8 cellular contexts compared by ENCODE assay signal in the genomic region with DNA sequence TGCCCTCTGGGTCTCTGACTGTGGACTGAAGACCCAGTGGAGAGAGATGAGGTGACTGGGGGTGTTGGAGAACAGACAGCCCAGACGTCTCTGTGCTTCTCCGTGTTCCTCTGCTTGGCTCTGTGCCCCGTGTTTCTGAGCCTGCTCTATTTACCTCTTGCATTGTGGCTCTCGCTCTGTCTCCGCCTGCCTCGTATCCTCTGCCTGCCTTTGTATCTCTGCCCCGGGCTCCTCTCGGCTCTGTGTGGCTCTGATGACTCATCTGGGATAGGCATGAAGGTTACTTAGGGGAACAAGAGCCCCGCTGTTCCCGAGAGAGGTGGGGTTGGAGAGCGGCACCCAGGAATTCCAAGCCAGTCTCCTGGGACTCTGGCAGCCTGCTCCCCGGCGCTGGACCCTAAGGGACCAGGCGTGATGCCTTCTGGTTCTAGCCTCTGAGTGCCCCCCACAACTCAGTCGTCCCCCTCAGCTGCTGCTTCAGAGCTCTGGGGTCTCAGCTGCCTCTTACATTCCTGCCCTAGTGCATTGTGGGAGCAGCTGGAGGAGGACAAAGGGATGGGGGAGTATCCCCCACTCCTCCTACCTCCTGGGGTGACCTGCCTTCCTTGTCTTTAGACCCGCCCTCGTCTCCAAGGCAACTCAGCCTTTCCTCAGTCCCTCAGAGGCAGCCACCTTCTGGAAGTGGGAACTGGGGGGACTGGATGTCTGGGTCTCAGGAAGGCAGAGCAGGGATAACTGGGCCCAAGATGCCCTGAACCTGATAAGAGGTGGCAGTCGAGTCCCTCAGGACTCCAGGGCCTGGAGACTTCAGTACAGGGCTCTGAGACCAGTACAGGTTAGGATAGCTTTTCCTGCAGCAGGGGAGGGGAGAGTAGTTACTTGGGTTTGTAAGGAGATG. TPM values are rescaled to one million over a fixed set of nuclear protein-coding genes. Genes with fewer than 3 reads are reported as not detected.
DNase-seq lines count a peak whose midpoint lies in the region; ATAC-seq, FAIRE-seq and TF ChIP-seq lines count a peak whose summit lies in the region.

No MANE protein-coding gene starts in this region.

- peak in 1 of 2 experiments; percentile 32; a peak in 1 of 4 replicates for TF ChIP-seq EP300 in SK-N-SH (IDR thresholded peaks at IDR 0.05; ENCODE audit: borderline replicate concordance in 1 of 2, low read depth in 1 of 2, low read length in 1 of 2)

- H3K9me2 ChIP-seq in SK-N-SH = no peaks in the 10 kb centered on the region

- no peaks in the 10 kb centered on the region for H3K9me3 ChIP-seq in SK-N-SH

- peak overlapping the region; percentile 73 for H3K4me3 Mint-ChIP-seq in stimulated activated effector memory CD8-positive, alpha-beta T cell treated with anti-CD3 and anti-CD28 coated beads, Interleukin-12 subunit alpha, Interleukin-12 subunit beta, amount 100 ng/mL, for 72 hours

- no peaks in the 10 kb centered on the region for H3K36me3 Mint-ChIP-seq in stimulated activated effector memory CD8-positive, alpha-beta T cell treated with anti-CD3 and anti-CD28 coated beads, Interleukin-12 subunit alpha, Interleukin-12 subunit beta, amount 100 ng/mL, for 72 hours

- peak overlapping the region; percentile 99 for H3K4me2 ChIP-seq in SK-N-SH

- H3K4me3 ChIP-seq in SK-N-SH (ENCODE audit: low read depth in 2 of 2, low read length in 1 of 2) (peak overlapping the region; percentile 62 to 69), coronary artery (peak overlapping the region; percentile 94)

- DNase-seq in HTR-8/SVneo (ENCODE audit: insufficient read length, low spot score) (peak; percentile 93), SK-N-SH (peak; percentile 65), coronary artery (ENCODE audit: low spot score) (no peak), left lobe of liver (ENCODE audit: low spot score) (peak; percentile 52)
- no peak for DNase-seq in stimulated activated effector memory CD8-positive, alpha-beta T cell treated with anti-CD3 and anti-CD28 coated beads, Interleukin-12 subunit alpha, Interleukin-12 subunit beta, amount 100 ng/mL, for 72 hours (ENCODE audit: low spot score in 2 of 2)
- no peak for DNase-seq in effector CD8-positive, alpha-beta T cell (lab: John Stamatoyannopoulos, UW)

- H3K36me3 ChIP-seq in SK-N-SH (replicated peaks in 1 of 2; ENCODE audit: control insufficient read depth in 1 of 2, insufficient read depth in 2 of 2, low read length in 1 of 2) = peaks cover 0 to 14% of the 10 kb centered on the region in 2 experiments

- no peak overlapping the region for H3K27ac Mint-ChIP-seq in stimulated activated effector memory CD8-positive, alpha-beta T cell treated with anti-CD3 and anti-CD28 coated beads, Interleukin-12 subunit alpha, Interleukin-12 subunit beta, amount 100 ng/mL, for 72 hours

- no peaks in the 10 kb centered on the region for H3K27me3 ChIP-seq in SK-N-SH (ENCODE audit: insufficient read depth)

- H3K9ac ChIP-seq in SK-N-SH = peak overlapping the region; percentile 71

- no peaks in the 10 kb centered on the region for H3K9me3 Mint-ChIP-seq in stimulated activated effector memory CD8-positive, alpha-beta T cell treated with anti-CD3 and anti-CD28 coated beads, Interleukin-12 subunit alpha, Interleukin-12 subunit beta, amount 100 ng/mL, for 72 hours

- peaks cover 20 to 33% of the 10 kb centered on the region in 2 experiments; a peak in 3 of 4 replicates for H3K4me1 ChIP-seq in SK-N-SH (ENCODE audit: control insufficient read depth in 1 of 2, insufficient read depth in 2 of 2, low read depth in 1 of 2, low read length in 1 of 2)

- peaks cover 61% of the 10 kb centered on the region for H3K79me2 ChIP-seq in SK-N-SH (ENCODE audit: insufficient read depth)

- peaks cover 31% of the 10 kb centered on the region for H3K4me1 Mint-ChIP-seq in stimulated activated effector memory CD8-positive, alpha-beta T cell treated with anti-CD3 and anti-CD28 coated beads, Interleukin-12 subunit alpha, Interleukin-12 subunit beta, amount 100 ng/mL, for 72 hours

- ATAC-seq in left lobe of liver (peak; percentile 43), HG02938 (IDR thresholded peaks at IDR 0.05; ENCODE audit: unreplicated experiment) (no peak)
- ATAC-seq in stimulated activated effector memory CD8-positive, alpha-beta T cell treated with anti-CD3 and anti-CD28 coated beads, Interleukin-12 subunit alpha, Interleukin-12 subunit beta, amount 100 ng/mL, for 72 hours = no peak

- H4K20me1 ChIP-seq in SK-N-SH (ENCODE audit: insufficient read depth) = no peaks in the 10 kb centered on the region

- CTCF ChIA-PET in SK-N-SH (lab: Yijun Ruan, JAX) = interaction anchor here (0.9 to 1.8 kb wide), 3 partner anchors 8 to 59 kb away, joined by 3 to 5 read pairs (median 5); no protein-coding TSS in a partner anchor

- H3K27ac ChIP-seq in C4-2B (peak overlapping the region; percentile 94), SK-N-SH (ENCODE audit: low read depth in 2 of 2, low read length in 1 of 2) (peak overlapping the region; percentile 60 to 83), coronary artery (peak overlapping the region; percentile 91 to 93)

- WGBS in SK-N-SH (ENCODE audit: low lambda C conversion rate) = 22% methylated on average over 17 of the region's 18 CpGs

- POLR2A ChIA-PET in SK-N-SH (lab: Yijun Ruan, JAX) = no interaction called here

- FAIRE-seq in HTR-8/SVneo (lab: Jason Lieb, UNC) = peak; percentile 48

- TF ChIP-seq RAD21 in SK-N-SH (IDR thresholded peaks at IDR 0.05; ENCODE audit: low read length) = no peak

- TF ChIP-seq CTCF in C4-2B (conservative IDR thresholded peaks at IDR 0.05) = no peak
- TF ChIP-seq CTCF in SK-N-SH (IDR thresholded peaks at IDR 0.05) = no peak
- no peak for TF ChIP-seq CTCF in coronary artery (IDR thresholded peaks at IDR 0.05)

- H3F3A ChIP-seq in SK-N-SH (replicated peaks; ENCODE audit: insufficient read depth) = peaks cover 16% of the 10 kb centered on the region

- peak overlapping the region; percentile 63; the same call in 1 of the 2 replicates for H2AFZ ChIP-seq in SK-N-SH (ENCODE audit: low read depth)

TF ChIP-seq in SK-N-SH, 30 proteins besides CTCF, POLR2A, EP300 and RAD21 (continues in another document):
- TF ChIP-seq, protein P1, sequence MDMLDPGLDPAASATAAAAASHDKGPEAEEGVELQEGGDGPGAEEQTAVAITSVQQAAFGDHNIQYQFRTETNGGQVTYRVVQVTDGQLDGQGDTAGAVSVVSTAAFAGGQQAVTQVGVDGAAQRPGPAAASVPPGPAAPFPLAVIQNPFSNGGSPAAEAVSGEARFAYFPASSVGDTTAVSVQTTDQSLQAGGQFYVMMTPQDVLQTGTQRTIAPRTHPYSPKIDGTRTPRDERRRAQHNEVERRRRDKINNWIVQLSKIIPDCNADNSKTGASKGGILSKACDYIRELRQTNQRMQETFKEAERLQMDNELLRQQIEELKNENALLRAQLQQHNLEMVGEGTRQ (IDR thresholded peaks at IDR 0.05; ENCODE audit: borderline replicate concordance, low read depth, low read length) = no peak
- TF ChIP-seq RFX5 (IDR thresholded peaks at IDR 0.05; ENCODE audit: low read length) (no peak), GATA2 (CRISPR knock-in tag; IDR thresholded peaks at IDR 0.05) (no peak), ELF1 (IDR thresholded peaks at IDR 0.05) (no peak), MEF2A (IDR thresholded peaks at IDR 0.05; ENCODE audit: borderline replicate concordance, low read depth) (no peak), YY1 (IDR thresholded peaks at IDR 0.05; ENCODE audit: low read depth) (peak; percentile 20; the same call in 1 of the 2 replicates), FOXJ3 (CRISPR knock-in tag; IDR thresholded peaks at IDR 0.05) (no peak), NFIC (IDR thresholded peaks at IDR 0.05; ENCODE audit: borderline replicate concordance) (peak; percentile 77), FOXM1 (IDR thresholded peaks at IDR 0.05; ENCODE audit: low read depth) (no peak), SMC3 (IDR thresholded peaks at IDR 0.05; ENCODE audit: low read depth, low read length) (no peak), RXRA (IDR thresholded peaks at IDR 0.05; ENCODE audit: borderline replicate concordance, low read depth) (no peak; the same call in 1 of the 2 replicates), GABPA (IDR thresholded peaks at IDR 0.05; ENCODE audit: low read depth) (no peak), CHD2 (IDR thresholded peaks at IDR 0.05; ENCODE audit: low read length, partially characterized antibody) (no peak)
- TF ChIP-seq, protein P2, sequence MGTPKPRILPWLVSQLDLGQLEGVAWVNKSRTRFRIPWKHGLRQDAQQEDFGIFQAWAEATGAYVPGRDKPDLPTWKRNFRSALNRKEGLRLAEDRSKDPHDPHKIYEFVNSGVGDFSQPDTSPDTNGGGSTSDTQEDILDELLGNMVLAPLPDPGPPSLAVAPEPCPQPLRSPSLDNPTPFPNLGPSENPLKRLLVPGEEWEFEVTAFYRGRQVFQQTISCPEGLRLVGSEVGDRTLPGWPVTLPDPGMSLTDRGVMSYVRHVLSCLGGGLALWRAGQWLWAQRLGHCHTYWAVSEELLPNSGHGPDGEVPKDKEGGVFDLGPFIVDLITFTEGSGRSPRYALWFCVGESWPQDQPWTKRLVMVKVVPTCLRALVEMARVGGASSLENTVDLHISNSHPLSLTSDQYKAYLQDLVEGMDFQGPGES (IDR thresholded peaks at IDR 0.05; ENCODE audit: low read depth, low read length) = no peak
- TF ChIP-seq, protein P3, sequence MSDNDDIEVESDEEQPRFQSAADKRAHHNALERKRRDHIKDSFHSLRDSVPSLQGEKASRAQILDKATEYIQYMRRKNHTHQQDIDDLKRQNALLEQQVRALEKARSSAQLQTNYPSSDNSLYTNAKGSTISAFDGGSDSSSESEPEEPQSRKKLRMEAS (IDR thresholded peaks at IDR 0.05; ENCODE audit: low read depth) = peak; percentile 72

RNA-seq across cellular contexts. Expression of a gene that starts 1.9 kb away (rescaled TPM):
- polyA plus RNA-seq in SK-N-SH (2012; rRNA removed) = 40.2 and 52.8 TPM in 2 replicates
- 32.1 and 42.6 TPM in 2 replicates for polyA plus RNA-seq in SK-N-SH (2012; cell fraction: cytosol; rRNA removed)
- polyA plus RNA-seq in SK-N-SH (2012; cell fraction: nucleus; rRNA removed) = 82.7 and 101 TPM in 2 replicates
- 5.1 TPM for total RNA-seq in left lobe of liver

RNA-seq across cellular contexts. Expression of a gene that starts 21.8 kb away (rescaled TPM):
- 30.7 and 34.9 TPM in 2 replicates for polyA plus RNA-seq in SK-N-SH (2012; rRNA removed)
- 17.5 and 22.3 TPM in 2 replicates for polyA plus RNA-seq in SK-N-SH (2012; cell fraction: cytosol; rRNA removed)
- 116 and 138 TPM in 2 replicates for polyA plus RNA-seq in SK-N-SH (2012; cell fraction: nucleus; rRNA removed)
- 21.7 TPM for total RNA-seq in left lobe of liver

RNA-seq across cellular contexts. Expression of a gene that starts 27.8 kb away (rescaled TPM):
- polyA plus RNA-seq in SK-N-SH (2012; rRNA removed) = 31.2 TPM in 2 replicates
- 10.5 and 13.7 TPM in 2 replicates for polyA plus RNA-seq in SK-N-SH (2012; cell fraction: cytosol; rRNA removed)
- polyA plus RNA-seq in SK-N-SH (2012; cell fraction: nucleus; rRNA removed) = 139 and 142 TPM in 2 replicates
- 28.9 TPM for total RNA-seq in left lobe of liver

RNA-seq across cellular contexts. Expression of a gene that starts 45.7 kb away (rescaled TPM):
- polyA plus RNA-seq in SK-N-SH (2012; rRNA removed) = not detected in 2 replicates
- polyA plus RNA-seq in SK-N-SH (2012; cell fraction: cytosol; rRNA removed) = not detected in 2 replicates
- 0.09 TPM in 1 of 2 replicates, not detected in the other for polyA plus RNA-seq in SK-N-SH (2012; cell fraction: nucleus; rRNA removed)
- not detected for total RNA-seq in left lobe of liver

RNA-seq across cellular contexts. Expression of a gene that starts 54.5 kb away (rescaled TPM):
- polyA plus RNA-seq in SK-N-SH (2012; rRNA removed) = not detected in 2 replicates
- 0.01 TPM in 2 replicates for polyA plus RNA-seq in SK-N-SH (2012; cell fraction: cytosol; rRNA removed)
- not detected in 2 replicates for polyA plus RNA-seq in SK-N-SH (2012; cell fraction: nucleus; rRNA removed)
- not detected for total RNA-seq in left lobe of liver

Comparison
In these comparisons a context has a peak if more than half of its experiments do, and no peak if none do; other contexts are left out.
1. DNase-seq: peak in HTR-8/SVneo (single experiment), SK-N-SH (single experiment) and left lobe of liver (single experiment); none in coronary artery (single experiment), stimulated activated effector memory CD8-positive, alpha-beta T cell treated with anti-CD3 and anti-CD28 coated beads, Interleukin-12 subunit alpha, Interleukin-12 subunit beta, amount 100 ng/mL, for 72 hours (0 of 2) and effector CD8-positive, alpha-beta T cell (single experiment).
2. Peak in every context shown above with its lines, with median percentiles within 50 percentile points of each other: H3K27ac ChIP-seq.